In the genomic region with DNA sequence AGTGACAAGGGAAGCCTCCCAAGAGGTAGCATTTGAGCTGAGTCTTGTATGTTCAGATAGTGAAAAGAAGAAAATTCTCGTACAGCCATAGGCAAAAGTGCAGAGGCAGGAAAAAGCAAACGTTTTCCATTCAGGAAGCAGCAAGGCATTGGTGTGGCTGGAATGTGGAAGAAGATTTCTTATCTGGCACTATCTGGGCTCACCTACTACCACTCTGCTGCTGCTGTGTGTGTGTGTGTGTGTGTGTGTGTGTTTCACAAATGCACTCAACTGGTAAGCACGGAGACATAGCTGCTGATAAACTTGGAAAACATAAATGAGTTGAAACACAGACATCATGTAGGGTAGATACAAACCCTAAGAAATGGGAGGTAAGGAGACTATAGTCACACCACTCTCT, we compare ENCODE assay signal across 20 cellular contexts.
DNase-seq lines count a peak whose midpoint lies in the region; ATAC-seq, FAIRE-seq and TF ChIP-seq lines count a peak whose summit lies in the region.
"Had no signal": no experiment of that assay in that cellular context is flagged by ENCODE, and none has a peak within 500 bp of the region (broad histone marks: within the 10 kb centered on the region; RNA-seq: fewer than 3 reads in every experiment).

No MANE protein-coding gene starts in this region.

- ATAC-seq in left colon, result peak; percentile 7
- ATAC-seq in HG03135 (IDR thresholded peaks at IDR 0.05; ENCODE audit: unreplicated experiment), result no peak
- ATAC-seq: HepG2 had no signal

- intact Hi-C loops in left colon (cut with DNase I, micrococcal nuclease), result no loop called here

- no peak for TF ChIP-seq CTCF in D721Med (IDR thresholded peaks at IDR 0.05; ENCODE audit: insufficient read depth, missing control alignments)
- TF ChIP-seq CTCF in WERI-Rb-1 (IDR thresholded peaks at IDR 0.05; ENCODE audit: low read depth, low read length), result no peak

- no peaks in the 10 kb centered on the region for H3K36me3 ChIP-seq in WERI-Rb-1
- H3K36me3 ChIP-seq: BE2C, HAP-1 had no signal

- FAIRE-seq in D721Med (lab: Jason Lieb, UNC), result peak; percentile 77
- FAIRE-seq: G401.6, GM12891, GM19239, HepG2 had no signal

- no peak overlapping the region for H3K4me3 ChIP-seq in WERI-Rb-1 (ENCODE audit: low read depth, low read length)
- H3K4me3 ChIP-seq: HAP-1 had no signal

- no peaks in the 10 kb centered on the region for H3K27me3 ChIP-seq in WERI-Rb-1 (ENCODE audit: insufficient read depth, low read depth, severe bottlenecking)

- DNase-seq in D721Med (ENCODE audit: insufficient read length, low spot score), result no peak
- no peak for DNase-seq in WERI-Rb-1
- no peak for DNase-seq in left colon
- no peak for DNase-seq in COLO829 (ENCODE audit: low spot score)
- DNase-seq in HCEC 1CT, result no peak
- DNase-seq: BE2C; C1 segment of cervical spinal cord; Calu3; CD4-positive, alpha-beta T cell; DMS 273 treated with DMSO at 0.1 percent for 48 hours; DMS53; DND-41; EL; KG1 had no signal

- H3K27ac ChIP-seq in WERI-Rb-1, result peak overlapping the region; percentile 81

- H3K9me3 ChIP-seq in WERI-Rb-1 (ENCODE audit: severe bottlenecking), result peaks cover 7% of the 10 kb centered on the region
- H3K9me3 ChIP-seq: BE2C, HAP-1 had no signal
